8 cellular contexts compared by ENCODE assay signal in genomic region chr17:77420804-77421634, GRCh38.
DNase-seq lines count a peak whose midpoint lies in the region; ATAC-seq, FAIRE-seq and TF ChIP-seq lines count a peak whose summit lies in the region.

No MANE protein-coding gene starts in this region.

- H3K36me3 Mint-ChIP-seq in CD8-positive, alpha-beta memory T cell: peaks cover 0 to 26% (median 0%) of the 10 kb centered on the region in 3 donors

- H3K4me1 ChIP-seq in CD8-positive, alpha-beta memory T cell (ENCODE audit: insufficient read depth, low read length): peaks cover 62% of the 10 kb centered on the region
- H3K4me1 ChIP-seq in Panc1 (ENCODE audit: control insufficient read depth, insufficient read depth, low read length) (peaks cover 97% of the 10 kb centered on the region), adrenal gland (replicated peaks in 1 of 2) (peaks cover 49 to 68% of the 10 kb centered on the region in 2 donors), kidney (ENCODE audit: control insufficient read depth in 1 of 2, insufficient read depth in 1 of 2, low read depth in 1 of 2, low read length in 2 of 2) (peaks cover 23 to 46% of the 10 kb centered on the region in 2 donors), suprapubic skin (peaks cover 83% of the 10 kb centered on the region)

- POLR2A ChIA-PET in CD8-positive, alpha-beta memory T cell (lab: Charles Lee): interaction anchor here (0.7 to 2.1 kb wide), 7 partner anchors 20 to 90 kb away, joined by 3 to 9 read pairs (median 3); no protein-coding TSS in a partner anchor
- POLR2A ChIA-PET in Panc1 (lab: Charles Lee): interaction anchor here (0.8 kb wide), 1 partner anchor 537 kb away, joined by 3 read pairs; the partner anchor contains the start of gene TNRC6C

- H3K27ac Mint-ChIP-seq in CD8-positive, alpha-beta memory T cell: peak overlapping the region; percentile 66 to 96 (median 94)

- H3K36me3 ChIP-seq in CD8-positive, alpha-beta memory T cell (ENCODE audit: insufficient read depth, low read length): peaks cover 6% of the 10 kb centered on the region
- H3K36me3 ChIP-seq in Panc1 (ENCODE audit: control insufficient read depth, insufficient read depth, low read length) (no peaks in the 10 kb centered on the region), adrenal gland (replicated peaks in 1 of 2) (no peaks in the 10 kb centered on the region), kidney (ENCODE audit: control insufficient read depth in 1 of 2, insufficient read depth in 2 of 2, low read length in 2 of 2) (no peaks in the 10 kb centered on the region), suprapubic skin (no peaks in the 10 kb centered on the region)

- peak overlapping the region in 1 of 2 donors; percentile 19 for H3K9ac ChIP-seq in kidney (ENCODE audit: low read length in 2 of 2)

- H3K27me3 Mint-ChIP-seq in CD8-positive, alpha-beta memory T cell: no peaks in the 10 kb centered on the region

- FAIRE-seq in kidney (lab: Jason Lieb, UNC): no peak

- H3K27ac ChIP-seq in CD8-positive, alpha-beta memory T cell (ENCODE audit: low read depth, low read length): peak overlapping the region; percentile 44
- H3K27ac ChIP-seq in Panc1 (ENCODE audit: low read length): peak overlapping the region; percentile 83
- H3K27ac ChIP-seq in adrenal gland: peak overlapping the region in 3 of 5 donors; percentile 76 to 98 (median 94)
- H3K27ac ChIP-seq in kidney (ENCODE audit: low read depth in 2 of 2, low read length in 2 of 2): peak overlapping the region; percentile 10 to 57
- peak overlapping the region; percentile 20 for H3K27ac ChIP-seq in suprapubic skin

- H3K27me3 ChIP-seq in CD8-positive, alpha-beta memory T cell (ENCODE audit: insufficient read depth, low read length, poor library complexity, severe bottlenecking): no peaks in the 10 kb centered on the region
- H3K27me3 ChIP-seq in Panc1 (ENCODE audit: control insufficient read depth, insufficient read depth, low read length) (no peaks in the 10 kb centered on the region), adrenal gland (no peaks in the 10 kb centered on the region), suprapubic skin (no peaks in the 10 kb centered on the region)

- in situ Hi-C loops in Panc1 (cut with HindIII; ENCODE audit: low pct_unique_long_range_greater_than_20kb, low sequenced_read_pairs): loop anchor here (5.0 kb wide), 1 partner anchor 94 kb away; no protein-coding TSS in a partner anchor

- intact Hi-C loops in Panc1 (cut with micrococcal nuclease; ENCODE audit: unreplicated experiment): loop anchor here (10.0 kb wide), 1 partner anchor 74 kb away; no protein-coding TSS in a partner anchor
- intact Hi-C loops in adrenal gland (cut with DNase I): no loop called here
- intact Hi-C loops in kidney (cut with DNase I): no loop called here

- no peak for ATAC-seq in Panc1
- ATAC-seq in GM18907 (IDR thresholded peaks at IDR 0.05; ENCODE audit: unreplicated experiment): no peak
- ATAC-seq in GM21390 (IDR thresholded peaks at IDR 0.05; ENCODE audit: unreplicated experiment): no peak

- no peaks in the 10 kb centered on the region for H3K9me3 ChIP-seq in CD8-positive, alpha-beta memory T cell (ENCODE audit: low read length)
- H3K9me3 ChIP-seq in Panc1 (ENCODE audit: control insufficient read depth, insufficient read depth, low read depth, low read length) (no peaks in the 10 kb centered on the region), adrenal gland (replicated peaks in 1 of 3) (no peaks in the 10 kb centered on the region), kidney (ENCODE audit: control insufficient read depth in 1 of 2, low read length in 2 of 2) (no peaks in the 10 kb centered on the region), suprapubic skin (no peaks in the 10 kb centered on the region)

- WGBS in adrenal gland, 4 donors: 32 to 42% (median 38%) methylated on average over 5 to 19 of the region's 19 CpGs
- 27% methylated on average over 10 of the region's 19 CpGs for WGBS in suprapubic skin

- CTCF ChIA-PET in CD8-positive, alpha-beta memory T cell (lab: Charles Lee): interaction anchor here (0.7 to 5.1 kb wide), 10 partner anchors 9 to 89 kb away, joined by 3 to 34 read pairs (median 3); no protein-coding TSS in a partner anchor
- CTCF ChIA-PET in Panc1 (lab: Charles Lee): interaction anchor here (0.8 kb wide), 1 partner anchor 9 kb away, joined by 4 read pairs; no protein-coding TSS in a partner anchor

- H3K4me3 Mint-ChIP-seq in CD8-positive, alpha-beta memory T cell: peak overlapping the region; percentile 31 to 81 (median 73)

- peaks cover 43 to 86% (median 53%) of the 10 kb centered on the region in 3 donors for H3K4me1 Mint-ChIP-seq in CD8-positive, alpha-beta memory T cell

- no peaks in the 10 kb centered on the region for H3K9me3 Mint-ChIP-seq in CD8-positive, alpha-beta memory T cell

- TSS peak; percentile 2 for BruUV-seq in Panc1 (replicated peaks; lab: Mats Ljungman, UMichigan)

- H3K4me3 ChIP-seq in CD8-positive, alpha-beta memory T cell (ENCODE audit: low read length): peak overlapping the region; percentile 10
- peak overlapping the region; percentile 33 for H3K4me3 ChIP-seq in Jurkat, Clone E6-1 (ENCODE audit: low read length)
- no peak overlapping the region for H3K4me3 ChIP-seq in Panc1 (ENCODE audit: low read depth in 2 of 2, low read length in 2 of 2)
- H3K4me3 ChIP-seq in adrenal gland: no peak overlapping the region
- H3K4me3 ChIP-seq in kidney (ENCODE audit: low read length in 2 of 2): no peak overlapping the region
- H3K4me3 ChIP-seq in suprapubic skin: no peak overlapping the region

- TF ChIP-seq CTCF in Panc1 (IDR thresholded peaks at IDR 0.05): no peak
- no peak for TF ChIP-seq CTCF in adrenal gland (IDR thresholded peaks at IDR 0.05)
- TF ChIP-seq CTCF in kidney (IDR thresholded peaks at IDR 0.05; ENCODE audit: borderline replicate concordance, extremely low read depth, insufficient read depth): no peak
- TF ChIP-seq CTCF in suprapubic skin (IDR thresholded peaks at IDR 0.05): no peak

- TF ChIP-seq POLR2A in adrenal gland (IDR thresholded peaks at IDR 0.05): no peak
- no peak for TF ChIP-seq POLR2A in suprapubic skin (IDR thresholded peaks at IDR 0.05)

- TF ChIP-seq EP300 in suprapubic skin (IDR thresholded peaks at IDR 0.05): no peak

- peak; percentile 53 to 74 (median 62) for DNase-seq in CD8-positive, alpha-beta memory T cell
- DNase-seq in Jurkat, Clone E6-1 (ENCODE audit: low read depth, low spot score): peak; percentile 81
- DNase-seq in Panc1 (ENCODE audit: low read depth, low spot score) (no peak), adrenal gland (peak in 2 of 7 donors; percentile 52 to 54), kidney (no peak), suprapubic skin (ENCODE audit: low spot score in 2 of 2) (no peak)

Comparison
In these comparisons a context has a peak if more than half of its experiments do, and no peak if none do; other contexts are left out.
1. DNase-seq: peak in CD8-positive, alpha-beta memory T cell (5 of 5) and Jurkat, Clone E6-1 (single experiment); none in Panc1 (single experiment), kidney (single experiment) and suprapubic skin (0 of 2).
2. H3K27ac ChIP-seq: peak in every context shown above with its lines; median percentile 94 in adrenal gland; 83 in Panc1; 44 in CD8-positive, alpha-beta memory T cell; 34 in kidney; 20 in suprapubic skin.
3. H3K4me3 ChIP-seq: peak in CD8-positive, alpha-beta memory T cell (single experiment) and Jurkat, Clone E6-1 (single experiment); none in Panc1 (0 of 2), adrenal gland (0 of 4), kidney (0 of 2) and suprapubic skin (single experiment).